Comparison of ENCODE assay signal across 28 cellular contexts in genomic region chr16:1034230-1035065, GRCh38. TPM values are rescaled to one million over a fixed set of nuclear protein-coding genes. Genes with fewer than 3 reads are reported as not detected.
"Had no signal": no experiment of that assay in that cellular context is flagged by ENCODE, and none has a peak within 500 bp of the region (broad histone marks: within the 10 kb centered on the region; RNA-seq: fewer than 3 reads in every experiment).

No MANE protein-coding gene starts in this region.

- H3K27ac Mint-ChIP-seq: activated naive CD8-positive, alpha-beta T cell treated with anti-CD3 and anti-CD28 coated beads, Interleukin-2, amount 10 ng/mL, durations not matched to agents 7 days and 5 days; activated T-helper 2 cell treated with anti-CD3 and anti-CD28 coated beads, Interferon-gamma antibody, Interleukin-2, Interleukin-4, amounts not matched to agents 10 μg/mL and 5 μg/mL and 100 μg/mL, durations not matched to agents 14 hours and 24 hours and 36 hours; WTC11 had no signal

- H3K4me3 Mint-ChIP-seq: activated naive CD8-positive, alpha-beta T cell treated with anti-CD3 and anti-CD28 coated beads, Interleukin-2, amount 10 ng/mL, durations not matched to agents 7 days and 5 days; activated T-cell treated with anti-CD3 and anti-CD28 coated beads, Interleukin-2, amount 50 U/mL, for 4 hours; central memory CD8-positive, alpha-beta T cell; naive B cell; neural crest cell; WTC11 had no signal

- H3K36me3 Mint-ChIP-seq: activated naive CD8-positive, alpha-beta T cell treated with anti-CD3 and anti-CD28 coated beads, Interleukin-2, amount 10 ng/mL, durations not matched to agents 7 days and 5 days; naive B cell; WTC11 had no signal

- DNase-seq: activated CD4-positive, alpha-beta T cell treated with anti-CD3 and anti-CD28 coated beads, Interleukin-2, amount 50 U/mL, for 4 hours; activated CD8-positive, alpha-beta memory T cell treated with anti-CD3 and anti-CD28 coated beads, Interleukin-2, amount 50 U/mL, for 48 hours; activated naive CD4-positive, alpha-beta T cell treated with Interleukin-2 at 50 U/mL for 16 hours; activated naive CD8-positive, alpha-beta T cell treated with anti-CD3 and anti-CD28 coated beads, Interleukin-2, amount 10 ng/mL, durations not matched to agents 7 days and 5 days; activated T-cell treated with anti-CD3 and anti-CD28 coated beads, Interleukin-2, amount 50 U/mL, for 4 hours; amniotic stem cell; brain microvascular endothelial cell; colonic mucosa; heart left ventricle; lower lobe of right lung; mesendoderm; naive B cell; psoas muscle; stimulated activated CD4-positive, alpha-beta T cell treated with anti-CD3 and anti-CD28 coated beads, Interleukin-4, amount 100 ng/mL, for 24 hours; stimulated activated naive CD8-positive, alpha-beta T cell treated with anti-CD3 and anti-CD28 coated beads, Interleukin-15, Interleukin-2, amounts not matched to agents 100 U/mL and 50 U/mL, for 24 hours; T-helper 9 cell had no signal

- H3K27ac ChIP-seq: brain microvascular endothelial cell, colonic mucosa, esophagus muscularis mucosa, heart left ventricle, lower lobe of right lung, psoas muscle, tibial nerve had no signal

- H3K4me1 ChIP-seq: colonic mucosa, lower lobe of right lung, psoas muscle had no signal

- H3K9me3 Mint-ChIP-seq: activated naive CD8-positive, alpha-beta T cell treated with anti-CD3 and anti-CD28 coated beads, Interleukin-2, amount 10 ng/mL, durations not matched to agents 7 days and 5 days; activated T-cell treated with anti-CD3 and anti-CD28 coated beads, Interleukin-2, amount 50 U/mL, for 4 hours; activated T-helper 2 cell treated with anti-CD3 and anti-CD28 coated beads, Interferon-gamma antibody, Interleukin-2, Interleukin-4, amounts not matched to agents 10 μg/mL and 5 μg/mL and 100 μg/mL, durations not matched to agents 14 hours and 24 hours and 36 hours; central memory CD8-positive, alpha-beta T cell; neural crest cell; WTC11 had no signal

- H3K9me3 ChIP-seq: colonic mucosa, esophagus muscularis mucosa, heart left ventricle, lower lobe of right lung, psoas muscle, tibial nerve had no signal

- ATAC-seq: activated T-cell treated with anti-CD3 and anti-CD28 coated beads, Interleukin-2, amount 50 U/mL, for 4 hours; heart left ventricle; lower lobe of right lung; psoas muscle; right cardiac atrium; stimulated activated naive CD8-positive, alpha-beta T cell treated with anti-CD3 and anti-CD28 coated beads, Interleukin-15, Interleukin-2, amounts not matched to agents 100 U/mL and 50 U/mL, for 24 hours; WTC11 had no signal

- H3K27me3 ChIP-seq: colonic mucosa had no signal

- H3K4me1 Mint-ChIP-seq: activated naive CD8-positive, alpha-beta T cell treated with anti-CD3 and anti-CD28 coated beads, Interleukin-2, amount 10 ng/mL, durations not matched to agents 7 days and 5 days; central memory CD8-positive, alpha-beta T cell; neural crest cell; WTC11 had no signal

RNA-seq across cellular contexts. Expression of gene SSTR5, which starts 38.1 kb away (rescaled TPM):
- total RNA-seq: activated CD8-positive, alpha-beta memory T cell treated with anti-CD3 and anti-CD28 coated beads for 36 hours; activated naive CD8-positive, alpha-beta T cell treated with anti-CD3 and anti-CD28 coated beads, Interleukin-2, amount 10 ng/mL, durations not matched to agents 7 days and 5 days; activated T-cell treated with anti-CD3 and anti-CD28 coated beads, Interleukin-2, amount 50 U/mL, for 4 hours; activated T-helper 2 cell treated with anti-CD3 and anti-CD28 coated beads, Interferon-gamma antibody, Interleukin-2, Interleukin-4, amounts not matched to agents 10 μg/mL and 5 μg/mL and 100 μg/mL, durations not matched to agents 14 hours and 24 hours and 36 hours; esophagus muscularis mucosa; frontal cortex; lower lobe of right lung; neural crest cell; osteocyte; subcutaneous adipose tissue; T-helper 1 cell treated with Interleukin-12 subunit alpha and Interleukin-12 subunit beta and Interleukin-4 antibody, amounts not matched to agents 30 ng/mL and 1 ng/mL, for 36 hours; tibial nerve had no signal
